In the genomic region with DNA sequence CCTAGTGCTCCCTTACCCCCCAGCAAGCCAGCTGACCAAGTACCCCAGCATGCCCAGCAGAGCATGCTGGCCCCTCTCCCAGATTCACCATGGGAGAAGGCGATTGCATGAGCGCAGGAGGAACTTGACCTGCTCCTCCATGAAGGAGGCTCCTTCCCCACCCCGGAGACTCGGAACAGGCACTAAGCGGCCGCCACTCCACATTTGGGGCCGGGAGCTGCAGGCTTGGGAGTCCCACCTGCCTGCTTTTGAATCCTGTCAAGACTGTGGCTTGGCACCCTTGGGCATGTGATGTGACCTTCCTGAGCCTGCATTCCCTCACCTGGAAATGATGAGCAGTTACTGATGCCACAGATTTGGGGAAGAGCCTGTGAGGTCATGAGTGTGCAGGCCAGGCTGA, we compare ENCODE assay signal across 32 cellular contexts. TPM values are rescaled to one million over a fixed set of nuclear protein-coding genes. Genes with fewer than 3 reads are reported as not detected.
"Had no signal": no experiment of that assay in that cellular context is flagged by ENCODE, and none has a peak within 500 bp of the region (broad histone marks: within the 10 kb centered on the region; RNA-seq: fewer than 3 reads in every experiment).

No MANE protein-coding gene starts in this region.

- H3K27me3 ChIP-seq: brain microvascular endothelial cell, SJCRH30 had no signal

- DNase-seq: activated CD4-positive, alpha-beta T cell treated with anti-CD3 and anti-CD28 coated beads, Interleukin-2, amount 50 U/mL, for 1 hour; activated CD8-positive, alpha-beta T cell treated with anti-CD3 and anti-CD28 coated beads for 36 hours; activated gamma-delta T cell treated with Interleukin-2 at 50 U/mL for 16 hours; activated naive CD4-positive, alpha-beta T cell treated with anti-CD3 and anti-CD28 coated beads for 36 hours; activated T-cell treated with anti-CD3 and anti-CD28 coated beads, Interleukin-2, amount 50 U/mL, for 4 hours; amniotic stem cell; aorta; brain microvascular endothelial cell; central memory CD4-positive, alpha-beta T cell; Karpas-422; NCI-H1048; NCI-H1105 treated with DMSO at 0.1 percent for 48 hours; NCI-H1436; NCI-H1694; NCI-H1930; NCI-H2081 treated with DMSO at 0.1 percent for 48 hours; NCI-H345; NCI-H524 treated with DMSO at 0.1 percent for 48 hours; SHP77; SJCRH30 had no signal

- H3K4me3 ChIP-seq: SJCRH30, SK-N-MC had no signal

- H3K27ac ChIP-seq: brain microvascular endothelial cell, SJCRH30, SK-N-MC had no signal

- ATAC-seq: activated CD8-positive, alpha-beta T cell treated with anti-CD3 and anti-CD28 coated beads for 36 hours; activated naive CD4-positive, alpha-beta T cell treated with anti-CD3 and anti-CD28 coated beads, Interleukin-2, amount 50 U/mL, for 72 hours; activated T-cell treated with anti-CD3 and anti-CD28 coated beads, Interleukin-2, amount 50 U/mL, for 4 hours; Panc1 had no signal

- H3K4me1 ChIP-seq: SJCRH30 had no signal

- H3K4me3 Mint-ChIP-seq: activated CD8-positive, alpha-beta T cell treated with anti-CD3 and anti-CD28 coated beads for 36 hours; activated naive CD4-positive, alpha-beta T cell treated with anti-CD3 and anti-CD28 coated beads for 36 hours; activated T-cell treated with anti-CD3 and anti-CD28 coated beads, Interleukin-2, amount 50 U/mL, for 4 hours; activated T-helper 1 cell treated with anti-CD3 and anti-CD28 coated beads, Interleukin-12 subunit alpha, Interleukin-12 subunit beta, Interleukin-2, Interleukin-4 antibody, amounts not matched to agents 30 ng/mL and 10 ng/mL and 1 ng/mL, durations not matched to agents 14 hours and 24 hours and 36 hours; T-helper 2 cell treated with Interferon-gamma antibody and Interleukin-4, amounts not matched to agents 5 μg/mL and 100 μg/mL, for 36 hours had no signal

- H3K27me3 Mint-ChIP-seq: activated CD8-positive, alpha-beta T cell treated with anti-CD3 and anti-CD28 coated beads for 36 hours had no signal

- H3K9me3 ChIP-seq: SJCRH30 had no signal

- H3K27ac Mint-ChIP-seq: activated naive CD4-positive, alpha-beta T cell treated with anti-CD3 and anti-CD28 coated beads for 36 hours; activated T-helper 1 cell treated with anti-CD3 and anti-CD28 coated beads, Interleukin-12 subunit alpha, Interleukin-12 subunit beta, Interleukin-2, Interleukin-4 antibody, amounts not matched to agents 30 ng/mL and 10 ng/mL and 1 ng/mL, durations not matched to agents 14 hours and 24 hours and 36 hours; T-helper 2 cell treated with Interferon-gamma antibody and Interleukin-4, amounts not matched to agents 5 μg/mL and 100 μg/mL, for 36 hours had no signal

- FAIRE-seq: TTC549 had no signal

- H3K9me3 Mint-ChIP-seq: activated CD8-positive, alpha-beta T cell treated with anti-CD3 and anti-CD28 coated beads for 36 hours; activated naive CD4-positive, alpha-beta T cell treated with anti-CD3 and anti-CD28 coated beads for 36 hours; activated naive CD4-positive, alpha-beta T cell treated with anti-CD3 and anti-CD28 coated beads, Interleukin-2, amount 50 U/mL, for 72 hours; activated T-cell treated with anti-CD3 and anti-CD28 coated beads, Interleukin-2, amount 50 U/mL, for 4 hours; activated T-helper 1 cell treated with anti-CD3 and anti-CD28 coated beads, Interleukin-12 subunit alpha, Interleukin-12 subunit beta, Interleukin-2, Interleukin-4 antibody, amounts not matched to agents 30 ng/mL and 10 ng/mL and 1 ng/mL, durations not matched to agents 14 hours and 24 hours and 36 hours; T-helper 2 cell treated with Interferon-gamma antibody and Interleukin-4, amounts not matched to agents 5 μg/mL and 100 μg/mL, for 36 hours had no signal

RNA-seq across cellular contexts. Expression of gene DLL3, which starts 30.8 kb away (rescaled TPM):
- total RNA-seq: aorta had no signal
- polyA plus RNA-seq: aorta had no signal

RNA-seq across cellular contexts. Expression of gene SELENOV, which starts 47.0 kb away (rescaled TPM):
- total RNA-seq: activated CD8-positive, alpha-beta memory T cell treated with anti-CD3 and anti-CD28 coated beads for 36 hours; activated CD8-positive, alpha-beta T cell treated with anti-CD3 and anti-CD28 coated beads for 36 hours; activated naive CD4-positive, alpha-beta T cell treated with anti-CD3 and anti-CD28 coated beads for 36 hours; activated naive CD4-positive, alpha-beta T cell treated with anti-CD3 and anti-CD28 coated beads, Interleukin-2, amount 50 U/mL, for 72 hours; activated T-cell treated with anti-CD3 and anti-CD28 coated beads, Interleukin-2, amount 50 U/mL, for 4 hours; activated T-helper 1 cell treated with anti-CD3 and anti-CD28 coated beads, Interleukin-12 subunit alpha, Interleukin-12 subunit beta, Interleukin-2, Interleukin-4 antibody, amounts not matched to agents 30 ng/mL and 10 ng/mL and 1 ng/mL, durations not matched to agents 14 hours and 24 hours and 36 hours; aorta; cerebellum; MCF 10A; NCI-H460; RPMI7951; T-helper 1 cell treated with Interleukin-12 subunit alpha and Interleukin-12 subunit beta and Interleukin-4 antibody, amounts not matched to agents 30 ng/mL and 1 ng/mL, for 36 hours had no signal
- polyA plus RNA-seq: aorta had no signal
